In genomic region chr6:33840064-33840926, GRCh38 we compare ENCODE assay signal across 8 cellular contexts. TPM values are rescaled to one million over a fixed set of nuclear protein-coding genes. Genes with fewer than 3 reads are reported as not detected.
DNase-seq lines count a peak whose midpoint lies in the region; ATAC-seq and TF ChIP-seq lines count a peak whose summit lies in the region.

No MANE protein-coding gene starts in this region.

- H3K27ac Mint-ChIP-seq in mesothelial cell of epicardium, result peak overlapping the region; percentile 76

- H3K4me3 Mint-ChIP-seq in mesothelial cell of epicardium, result no peak overlapping the region

- no peak overlapping the region for H3K4me3 ChIP-seq in cardiac fibroblast (replicated peaks in 1 of 2; ENCODE audit: low read depth in 2 of 2, low read length in 2 of 2)

- TF ChIP-seq CTCF in cardiac fibroblast (IDR thresholded peaks at IDR 0.05; ENCODE audit: low read depth, low read length) (no peak), mesothelial cell of epicardium (IDR thresholded peaks at IDR 0.05; ENCODE audit: unreplicated experiment) (no peak)

- no peak for ATAC-seq in HG03025 (IDR thresholded peaks at IDR 0.05; ENCODE audit: low FRiP score, unreplicated experiment)
- no peak for ATAC-seq in HG03139 (IDR thresholded peaks at IDR 0.05; ENCODE audit: unreplicated experiment)

- no peaks in the 10 kb centered on the region for H3K27me3 Mint-ChIP-seq in mesothelial cell of epicardium (ENCODE audit: low read depth)

- DNase-seq in stimulated activated CD4-positive, alpha-beta T cell treated with anti-CD3 and anti-CD28 coated beads, Interleukin-12 subunit alpha, Interleukin-12 subunit beta, amount 100 ng/mL, for 48 hours (ENCODE audit: low read depth in 2 of 3, low spot score in 1 of 3), result peak; percentile 26 to 38 (median 33)
- no peak for DNase-seq in stimulated activated CD4-positive, alpha-beta T cell treated with anti-CD3 and anti-CD28 coated beads, Interleukin-12 subunit alpha, Interleukin-12 subunit beta, amount 100 ng/mL, for 4 hours
- DNase-seq in HS-5 (ENCODE audit: low read depth) (peak; percentile 96), SW480 (ENCODE audit: low spot score) (peak; percentile 76), cardiac fibroblast (ENCODE audit: low read depth in 2 of 2) (peak; percentile 93 to 98), mesothelial cell of epicardium (ENCODE audit: low spot score in 2 of 2, unreplicated experiment in 2 of 2) (no peak)

- H3K36me3 Mint-ChIP-seq in mesothelial cell of epicardium, result no peaks in the 10 kb centered on the region

- H3K4me1 Mint-ChIP-seq in mesothelial cell of epicardium, result peaks cover 64% of the 10 kb centered on the region

- peaks cover 8% of the 10 kb centered on the region for H3K9me3 Mint-ChIP-seq in mesothelial cell of epicardium

RNA-seq across cellular contexts. Expression of gene MLN, which starts 36.5 kb away (rescaled TPM):
- total RNA-seq in mesothelial cell of epicardium, result not detected in 3 replicates

RNA-seq across cellular contexts. Expression of gene LEMD2, which starts 51.4 kb away (rescaled TPM):
- 80.6 to 85.3 TPM (median 82.2 TPM) in 3 replicates for total RNA-seq in mesothelial cell of epicardium

Comparison
In these comparisons a context has a peak if more than half of its experiments do, and no peak if none do; other contexts are left out.
1. DNase-seq: peak in stimulated activated CD4-positive, alpha-beta T cell treated with anti-CD3 and anti-CD28 coated beads, Interleukin-12 subunit alpha, Interleukin-12 subunit beta, amount 100 ng/mL, for 48 hours (3 of 3), HS-5 (single experiment), SW480 (single experiment) and cardiac fibroblast (2 of 2); none in stimulated activated CD4-positive, alpha-beta T cell treated with anti-CD3 and anti-CD28 coated beads, Interleukin-12 subunit alpha, Interleukin-12 subunit beta, amount 100 ng/mL, for 4 hours (single experiment) and mesothelial cell of epicardium (0 of 2).